Comparison of ENCODE assay signal across 8 cellular contexts in the genomic region with DNA sequence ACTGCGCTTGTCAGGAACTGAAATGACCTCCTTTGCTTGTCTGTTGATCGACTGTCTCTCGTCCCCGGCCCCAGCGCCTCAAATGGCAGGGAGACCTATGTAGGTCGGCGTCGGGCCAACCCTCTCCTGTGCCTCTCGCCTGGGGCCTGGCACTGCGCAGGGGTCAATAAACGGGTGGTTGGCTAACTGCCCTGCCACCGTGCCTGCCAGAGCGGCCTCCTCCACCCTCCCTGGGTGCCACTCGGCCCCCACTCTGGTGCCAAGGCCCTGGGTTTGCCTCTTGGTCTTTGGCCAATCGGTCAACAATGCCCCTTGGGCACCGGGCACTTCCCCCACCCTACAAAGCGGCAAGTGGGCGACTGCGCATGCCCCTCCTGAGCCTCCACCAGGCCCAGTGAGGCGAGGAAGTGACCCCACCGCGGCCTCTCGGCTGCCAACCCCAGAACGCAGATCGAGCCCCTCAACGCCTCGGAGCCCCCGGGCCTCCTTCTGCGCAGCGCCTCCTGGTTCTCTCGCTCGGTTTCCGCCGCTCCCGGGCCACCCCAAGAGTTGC. TPM values are rescaled to one million over a fixed set of nuclear protein-coding genes. Genes with fewer than 3 reads are reported as not detected.
DNase-seq lines count a peak whose midpoint lies in the region; TF ChIP-seq lines count a peak whose summit lies in the region.

No MANE protein-coding gene starts in this region.

- peak overlapping the region; percentile 93 for H3K4me3 ChIP-seq in H7 (ENCODE audit: insufficient read depth, low read depth, low read length)
- H3K4me3 ChIP-seq in liver (ENCODE audit: low read depth in 1 of 3, low read length in 3 of 3), result peak overlapping the region; percentile 38 to 81 (median 72)

- DNase-seq in NCI-H1436 (lab: John Stamatoyannopoulos, UW) (peak; percentile 39), NCI-H1436 treated with DMSO at 0.1 percent for 48 hours (lab: John Stamatoyannopoulos, UW) (no peak), H7 (peak; percentile 86), M059J (ENCODE audit: low read depth) (peak; percentile 74), dermis blood vessel endothelial cell (peak; percentile 73)
- peak; percentile 21 to 31 for DNase-seq in activated CD4-positive, alpha-beta T cell treated with anti-CD3 and anti-CD28 coated beads for 24 hours (ENCODE audit: low read depth in 2 of 2)
- DNase-seq in stimulated activated CD4-positive, alpha-beta T cell treated with anti-CD3 and anti-CD28 coated beads, TNF-alpha, amount 100 ng/mL, for 1 hour (ENCODE audit: low read depth in 3 of 3, low spot score in 1 of 3), result peak in 2 of 3 donors; percentile 15 to 33

- peak overlapping the region; percentile 75 to 88 for H3K9ac ChIP-seq in liver (ENCODE audit: low read depth in 1 of 2, low read length in 2 of 2)

- TF ChIP-seq RAD21 in liver (IDR thresholded peaks at IDR 0.05), result peak in 1 of 2 donors; percentile 20

- peak overlapping the region; percentile 97 for H3K27ac ChIP-seq in liver (ENCODE audit: low read depth in 1 of 2, low read length in 2 of 2)

- peaks cover 15 to 53% (median 39%) of the 10 kb centered on the region in 4 donors for H3K4me1 ChIP-seq in liver (ENCODE audit: control insufficient read depth in 4 of 4, insufficient read depth in 4 of 4, low read length in 3 of 4)

- WGBS in liver, result under 1% methylated on average over 35 of the region's 35 CpGs

- no peak for TF ChIP-seq CTCF in liver (IDR thresholded peaks at IDR 0.05; ENCODE audit: low read depth, low read length, missing input control)

- H3K36me3 ChIP-seq in H7 (replicated peaks; ENCODE audit: control insufficient read depth, insufficient read depth, low read length) (peaks cover 15% of the 10 kb centered on the region), liver (ENCODE audit: control insufficient read depth in 4 of 4, insufficient read depth in 3 of 4, low read depth in 1 of 4, low read length in 3 of 4) (peaks cover 0 to 7% (median 2%) of the 10 kb centered on the region in 4 donors)

- no peaks in the 10 kb centered on the region; the same call in 1 of the 2 replicates for H3K27me3 ChIP-seq in H7 (ENCODE audit: control insufficient read depth, insufficient read depth, low read length)
- no peaks in the 10 kb centered on the region for H3K27me3 ChIP-seq in liver (ENCODE audit: control insufficient read depth in 4 of 4, insufficient read depth in 4 of 4, low read length in 3 of 4)

- H3K9me3 ChIP-seq in liver (ENCODE audit: control insufficient read depth in 4 of 4, low read length in 3 of 4), result no peaks in the 10 kb centered on the region

TF ChIP-seq in liver, 16 proteins besides CTCF, POLR2A, EP300 and RAD21:
- TF ChIP-seq YY1 (IDR thresholded peaks at IDR 0.05), result peak; percentile 58
- TF ChIP-seq FOXA2 (IDR thresholded peaks at IDR 0.05), result peak; percentile 85
- TF ChIP-seq JUND (IDR thresholded peaks at IDR 0.05), result peak in 1 of 2 donors; percentile 32
- TF ChIP-seq FOXA1 (IDR thresholded peaks at IDR 0.05), result no peak
- TF ChIP-seq, protein P1, sequence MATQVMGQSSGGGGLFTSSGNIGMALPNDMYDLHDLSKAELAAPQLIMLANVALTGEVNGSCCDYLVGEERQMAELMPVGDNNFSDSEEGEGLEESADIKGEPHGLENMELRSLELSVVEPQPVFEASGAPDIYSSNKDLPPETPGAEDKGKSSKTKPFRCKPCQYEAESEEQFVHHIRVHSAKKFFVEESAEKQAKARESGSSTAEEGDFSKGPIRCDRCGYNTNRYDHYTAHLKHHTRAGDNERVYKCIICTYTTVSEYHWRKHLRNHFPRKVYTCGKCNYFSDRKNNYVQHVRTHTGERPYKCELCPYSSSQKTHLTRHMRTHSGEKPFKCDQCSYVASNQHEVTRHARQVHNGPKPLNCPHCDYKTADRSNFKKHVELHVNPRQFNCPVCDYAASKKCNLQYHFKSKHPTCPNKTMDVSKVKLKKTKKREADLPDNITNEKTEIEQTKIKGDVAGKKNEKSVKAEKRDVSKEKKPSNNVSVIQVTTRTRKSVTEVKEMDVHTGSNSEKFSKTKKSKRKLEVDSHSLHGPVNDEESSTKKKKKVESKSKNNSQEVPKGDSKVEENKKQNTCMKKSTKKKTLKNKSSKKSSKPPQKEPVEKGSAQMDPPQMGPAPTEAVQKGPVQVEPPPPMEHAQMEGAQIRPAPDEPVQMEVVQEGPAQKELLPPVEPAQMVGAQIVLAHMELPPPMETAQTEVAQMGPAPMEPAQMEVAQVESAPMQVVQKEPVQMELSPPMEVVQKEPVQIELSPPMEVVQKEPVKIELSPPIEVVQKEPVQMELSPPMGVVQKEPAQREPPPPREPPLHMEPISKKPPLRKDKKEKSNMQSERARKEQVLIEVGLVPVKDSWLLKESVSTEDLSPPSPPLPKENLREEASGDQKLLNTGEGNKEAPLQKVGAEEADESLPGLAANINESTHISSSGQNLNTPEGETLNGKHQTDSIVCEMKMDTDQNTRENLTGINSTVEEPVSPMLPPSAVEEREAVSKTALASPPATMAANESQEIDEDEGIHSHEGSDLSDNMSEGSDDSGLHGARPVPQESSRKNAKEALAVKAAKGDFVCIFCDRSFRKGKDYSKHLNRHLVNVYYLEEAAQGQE (IDR thresholded peaks at IDR 0.05), result peak; percentile 69
- peak; percentile 98 for TF ChIP-seq RXRA (IDR thresholded peaks at IDR 0.05)
- TF ChIP-seq HNF4A (conservative IDR thresholded peaks at IDR 0.05), result peak; percentile 58 to 70
- peak; percentile 59 for TF ChIP-seq NR2F2 (IDR thresholded peaks at IDR 0.05)
- TF ChIP-seq GABPA (IDR thresholded peaks at IDR 0.05 in 1 of 2, conservative IDR thresholded peaks at IDR 0.05 in 1 of 2), result no peak
- TF ChIP-seq, protein P2, sequence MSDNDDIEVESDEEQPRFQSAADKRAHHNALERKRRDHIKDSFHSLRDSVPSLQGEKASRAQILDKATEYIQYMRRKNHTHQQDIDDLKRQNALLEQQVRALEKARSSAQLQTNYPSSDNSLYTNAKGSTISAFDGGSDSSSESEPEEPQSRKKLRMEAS (IDR thresholded peaks at IDR 0.05), result peak; percentile 88
- no peak for TF ChIP-seq TAF1 (conservative IDR thresholded peaks at IDR 0.05)
- TF ChIP-seq HNF4G (IDR thresholded peaks at IDR 0.05), result no peak
- TF ChIP-seq, protein P3, sequence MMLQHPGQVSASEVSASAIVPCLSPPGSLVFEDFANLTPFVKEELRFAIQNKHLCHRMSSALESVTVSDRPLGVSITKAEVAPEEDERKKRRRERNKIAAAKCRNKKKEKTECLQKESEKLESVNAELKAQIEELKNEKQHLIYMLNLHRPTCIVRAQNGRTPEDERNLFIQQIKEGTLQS (IDR thresholded peaks at IDR 0.05), result no peak
- TF ChIP-seq, protein P4, sequence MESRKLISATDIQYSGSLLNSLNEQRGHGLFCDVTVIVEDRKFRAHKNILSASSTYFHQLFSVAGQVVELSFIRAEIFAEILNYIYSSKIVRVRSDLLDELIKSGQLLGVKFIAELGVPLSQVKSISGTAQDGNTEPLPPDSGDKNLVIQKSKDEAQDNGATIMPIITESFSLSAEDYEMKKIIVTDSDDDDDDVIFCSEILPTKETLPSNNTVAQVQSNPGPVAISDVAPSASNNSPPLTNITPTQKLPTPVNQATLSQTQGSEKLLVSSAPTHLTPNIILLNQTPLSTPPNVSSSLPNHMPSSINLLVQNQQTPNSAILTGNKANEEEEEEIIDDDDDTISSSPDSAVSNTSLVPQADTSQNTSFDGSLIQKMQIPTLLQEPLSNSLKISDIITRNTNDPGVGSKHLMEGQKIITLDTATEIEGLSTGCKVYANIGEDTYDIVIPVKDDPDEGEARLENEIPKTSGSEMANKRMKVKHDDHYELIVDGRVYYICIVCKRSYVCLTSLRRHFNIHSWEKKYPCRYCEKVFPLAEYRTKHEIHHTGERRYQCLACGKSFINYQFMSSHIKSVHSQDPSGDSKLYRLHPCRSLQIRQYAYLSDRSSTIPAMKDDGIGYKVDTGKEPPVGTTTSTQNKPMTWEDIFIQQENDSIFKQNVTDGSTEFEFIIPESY (IDR thresholded peaks at IDR 0.05), result peak; percentile 72
- no peak for TF ChIP-seq EGR1 (IDR thresholded peaks at IDR 0.05; ENCODE audit: low read depth in 2 of 2)
- peak; percentile 92 for TF ChIP-seq SP1 (IDR thresholded peaks at IDR 0.05)

RNA-seq across cellular contexts. Expression of a gene that starts 1.1 kb away (rescaled TPM):
- 80.2 and 82.3 TPM in 2 replicates for total RNA-seq in H7 (2014; rRNA removed; shearing (Covaris generic))
- 39.8 and 75.4 TPM in 2 replicates for total RNA-seq in M059J (2014; rRNA removed; shearing (Covaris generic))
- total RNA-seq in dermis blood vessel endothelial cell, result 125 and 147 TPM in 2 replicates
- total RNA-seq in liver, result 10 to 100 TPM; 45.4 to 62.3 TPM
- 10 to 100 TPM; 44.3 to 50.6 TPM for polyA plus RNA-seq in liver

RNA-seq across cellular contexts. Expression of a gene that starts 15.2 kb away (rescaled TPM):
- 14.7 and 16.1 TPM in 2 replicates for total RNA-seq in H7 (2014; rRNA removed; shearing (Covaris generic))
- total RNA-seq in M059J (2014; rRNA removed; shearing (Covaris generic)), result 10.3 and 11.9 TPM in 2 replicates
- total RNA-seq in dermis blood vessel endothelial cell (under 0.01 TPM in 1 of 2 replicates, not detected in the other), liver (under 1 TPM; 0.17 to 0.56 TPM)
- under 1 TPM; 0.32 to 0.36 TPM for polyA plus RNA-seq in liver

RNA-seq across cellular contexts. Expression of a gene that starts 41.7 kb away (rescaled TPM):
- total RNA-seq in H7 (2014; rRNA removed; shearing (Covaris generic)), result 95.6 and 105 TPM in 2 replicates
- total RNA-seq in M059J (2014; rRNA removed; shearing (Covaris generic)), result 24.3 and 40.1 TPM in 2 replicates
- 9.5 and 12.6 TPM in 2 replicates for total RNA-seq in dermis blood vessel endothelial cell
- total RNA-seq in liver, result 10 to 100 TPM; 10.1 to 44.4 TPM
- 10 to 100 TPM in 1 of 2 donors, 1 to 10 TPM in 1; 4.7 to 12.1 TPM for polyA plus RNA-seq in liver
